Comparison of ENCODE assay signal across 29 cellular contexts in genomic region chr1:35253941-35254340, GRCh38.
"Had no signal": no experiment of that assay in that cellular context is flagged by ENCODE, and none has a peak within 500 bp of the region (broad histone marks: within the 10 kb centered on the region; RNA-seq: fewer than 3 reads in every experiment).

No MANE protein-coding gene starts in this region.

- H3K79me2 ChIP-seq: hepatocyte had no signal

- H3K27ac ChIP-seq: colonic mucosa, coronary artery, dorsolateral prefrontal cortex, epithelial cell of prostate, esophagus muscularis mucosa, esophagus squamous epithelium, foreskin keratinocyte, gastrocnemius medialis, gastroesophageal sphincter, heart left ventricle, heart right ventricle, hepatocyte had no signal

- H3K36me3 ChIP-seq: colonic mucosa, esophagus muscularis mucosa, esophagus squamous epithelium, gastrocnemius medialis, gastroesophageal sphincter, heart left ventricle, heart right ventricle had no signal

- H3K4me1 ChIP-seq: colonic mucosa, esophagus muscularis mucosa, esophagus squamous epithelium, foreskin keratinocyte, gastrocnemius medialis, gastroesophageal sphincter, heart left ventricle, heart right ventricle had no signal

- H3K4me2 ChIP-seq: hepatocyte had no signal

- H3K27me3 ChIP-seq: colonic mucosa, dorsolateral prefrontal cortex, esophagus squamous epithelium, foreskin keratinocyte, gastrocnemius medialis, gastroesophageal sphincter, heart left ventricle, hepatocyte had no signal

- ATAC-seq: effector memory CD8-positive, alpha-beta T cell; esophagus mucosa; foreskin keratinocyte; gastrocnemius medialis; gastroesophageal sphincter; heart left ventricle; heart right ventricle had no signal

- H3K4me3 ChIP-seq: colonic mucosa, coronary artery, dorsolateral prefrontal cortex, esophagus muscularis mucosa, esophagus squamous epithelium, gastrocnemius medialis, gastroesophageal sphincter, heart left ventricle, heart right ventricle, hepatocyte had no signal

- H3K9me3 ChIP-seq: colonic mucosa, esophagus muscularis mucosa, esophagus squamous epithelium, gastrocnemius medialis, gastroesophageal sphincter, heart left ventricle, heart right ventricle had no signal

- DNase-seq: colonic mucosa; cortex of kidney; dermis blood vessel endothelial cell; dorsolateral prefrontal cortex; effector CD4-positive, alpha-beta T cell; effector CD8-positive, alpha-beta T cell; effector memory CD4-positive, alpha-beta T cell; effector memory CD8-positive, alpha-beta T cell; endodermal cell; erythroblast; esophagus squamous epithelium; foreskin fibroblast; foreskin keratinocyte; foreskin melanocyte; gastrocnemius medialis; glutamatergic neuron; head of caudate nucleus; heart left ventricle; heart right ventricle had no signal

- FAIRE-seq: colon, endometrium, endothelial cell of umbilical vein, frontal cortex had no signal

- H2AFZ ChIP-seq: hepatocyte had no signal
